In genomic region chr19:36819130-36819630, GRCh38 we compare ENCODE assay signal across 25 cellular contexts. TPM values are rescaled to one million over a fixed set of nuclear protein-coding genes. Genes with fewer than 3 reads are reported as not detected.
DNase-seq lines count a peak whose midpoint lies in the region; ATAC-seq, FAIRE-seq and TF ChIP-seq lines count a peak whose summit lies in the region.
"Had no signal": no experiment of that assay in that cellular context is flagged by ENCODE, and none has a peak within 500 bp of the region (broad histone marks: within the 10 kb centered on the region; RNA-seq: fewer than 3 reads in every experiment).

No MANE protein-coding gene starts in this region.

- no peak for DNase-seq in right cardiac atrium
- no peak for DNase-seq in Right ventricle myocardium inferior (ENCODE audit: missing footprints)
- peak; percentile 4 for DNase-seq in astrocyte (ENCODE audit: low read depth)
- DNase-seq in aorta = no peak
- DNase-seq in NCI-H2107 (lab: John Stamatoyannopoulos, UW) = no peak
- no peak for DNase-seq in HFFc6
- DNase-seq: activated CD4-positive, alpha-beta T cell treated with anti-CD3 and anti-CD28 coated beads, Interleukin-2, amount 10 ng/mL, durations not matched to agents 24 days and 14 days; cerebellar nuclear complex; effector memory CD4-positive, alpha-beta T cell; esophagus squamous epithelium; NCI-H1105; NCI-H2081; NCI-H446 treated with DMSO at 0.1 percent for 48 hours; NK-92 treated with Interleukin-12 subunit alpha and Interleukin-12 subunit beta, amount 100 ng/mL, for 24 hours; nucleus accumbens; RPMI8226; SK-N-SH; upper lobe of left lung had no signal

- no peak overlapping the region for H2AFZ ChIP-seq in astrocyte (ENCODE audit: low read depth, low read length)

- H3K36me3 Mint-ChIP-seq in astrocyte (ENCODE audit: low read depth, unreplicated experiment) (peaks cover 76% of the 10 kb centered on the region), HFFc6 (ENCODE audit: low read depth) (peaks cover 81% of the 10 kb centered on the region)

- H3K4me3 ChIP-seq in right cardiac atrium (ENCODE audit: low read length) (peak overlapping the region; percentile 38), astrocyte (ENCODE audit: insufficient read depth, low read depth, low read length) (no peak overlapping the region), iPS-20b (ENCODE audit: low read length) (peak overlapping the region; percentile 15; the same call in 1 of the 2 replicates), aorta (ENCODE audit: low read length in 2 of 2) (peak overlapping the region; percentile 1 to 18)
- H3K4me3 ChIP-seq: esophagus squamous epithelium, lung, upper lobe of left lung had no signal

- WGBS in right cardiac atrium = 98% methylated on average over 7 of the region's 7 CpGs
- WGBS in aorta, 2 donors = 98 to 99% methylated on average over 7 of the region's 7 CpGs

- intact Hi-C loops in right cardiac atrium (cut with DNase I) = loop anchor here in 2 of 4 donors (5.0 to 10.0 kb wide), 2 partner anchors 53 to 76 kb away; no protein-coding TSS in a partner anchor
- intact Hi-C loops in Right ventricle myocardium inferior (cut with DNase I) = no loop called here
- intact Hi-C loops in aorta (cut with DNase I) = no loop called here

- no peak for ATAC-seq in right cardiac atrium
- ATAC-seq in Right ventricle myocardium inferior = no peak
- ATAC-seq in aorta (ENCODE audit: low FRiP score) = no peak
- ATAC-seq in HG02885 (IDR thresholded peaks at IDR 0.05; ENCODE audit: poor library complexity, unreplicated experiment) = no peak
- ATAC-seq: activated naive CD4-positive, alpha-beta T cell treated with anti-CD3 and anti-CD28 coated beads, Interleukin-2, amount 50 U/mL, for 72 hours had no signal

- H3K27ac ChIP-seq in right cardiac atrium (ENCODE audit: low read length) (no peak overlapping the region), astrocyte (ENCODE audit: low read depth, low read length) (no peak overlapping the region), iPS-20b (ENCODE audit: low read length) (no peak overlapping the region), aorta (ENCODE audit: low read depth in 1 of 2, low read length in 2 of 2) (no peak overlapping the region)
- H3K27ac ChIP-seq: esophagus squamous epithelium, upper lobe of left lung had no signal

- no peaks in the 10 kb centered on the region for H3K27me3 Mint-ChIP-seq in astrocyte (ENCODE audit: low read depth, unreplicated experiment)
- no peaks in the 10 kb centered on the region; the same call in 1 of the 2 replicates for H3K27me3 Mint-ChIP-seq in HFFc6 (ENCODE audit: insufficient read depth)
- H3K27me3 Mint-ChIP-seq: activated CD4-positive, alpha-beta T cell treated with anti-CD3 and anti-CD28 coated beads, Interleukin-2, amount 10 ng/mL, durations not matched to agents 24 days and 14 days had no signal

- H3K4me3 Mint-ChIP-seq in astrocyte (ENCODE audit: unreplicated experiment) (no peak overlapping the region), HFFc6 (no peak overlapping the region)
- H3K4me3 Mint-ChIP-seq: activated CD4-positive, alpha-beta T cell treated with anti-CD3 and anti-CD28 coated beads, Interleukin-2, amount 10 ng/mL, durations not matched to agents 24 days and 14 days; activated T-helper 1 cell treated with anti-CD3 and anti-CD28 coated beads, Interleukin-12 subunit alpha, Interleukin-12 subunit beta, Interleukin-2, Interleukin-4 antibody, amounts not matched to agents 30 ng/mL and 10 ng/mL and 1 ng/mL, durations not matched to agents 14 hours and 24 hours and 36 hours had no signal

- TF ChIP-seq CTCF in astrocyte (IDR thresholded peaks at IDR 0.05; ENCODE audit: insufficient read depth, low read depth, low read length) (no peak), HFFc6 (IDR thresholded peaks at IDR 0.05) (no peak)

- H3K36me3 ChIP-seq in astrocyte (ENCODE audit: insufficient read depth, low read length) (peaks cover 33% of the 10 kb centered on the region), iPS-20b (ENCODE audit: insufficient read depth, low read depth, low read length) (peaks cover 61% of the 10 kb centered on the region), aorta (ENCODE audit: control insufficient read depth in 1 of 2, insufficient read depth in 2 of 2, low read length in 1 of 2) (peaks cover 14 to 22% of the 10 kb centered on the region in 2 donors)

- H3K4me2 ChIP-seq in astrocyte (ENCODE audit: low read length) = no peak overlapping the region
- H3K4me2 ChIP-seq: SK-N-SH had no signal

- FAIRE-seq in astrocyte (lab: Jason Lieb, UNC) = no peak
- FAIRE-seq: A204.1, G401.6 had no signal

- H3K4me1 Mint-ChIP-seq in astrocyte (ENCODE audit: low read depth, unreplicated experiment) = no peaks in the 10 kb centered on the region
- no peaks in the 10 kb centered on the region for H3K4me1 Mint-ChIP-seq in HFFc6 (ENCODE audit: low read depth)
- H3K4me1 Mint-ChIP-seq: activated CD4-positive, alpha-beta T cell treated with anti-CD3 and anti-CD28 coated beads, Interleukin-2, amount 10 ng/mL, durations not matched to agents 24 days and 14 days had no signal

- H3K27ac Mint-ChIP-seq in astrocyte (ENCODE audit: unreplicated experiment) = no peak overlapping the region
- no peak overlapping the region for H3K27ac Mint-ChIP-seq in HFFc6
- H3K27ac Mint-ChIP-seq: activated CD4-positive, alpha-beta T cell treated with anti-CD3 and anti-CD28 coated beads, Interleukin-2, amount 10 ng/mL, durations not matched to agents 24 days and 14 days; activated naive CD4-positive, alpha-beta T cell treated with anti-CD3 and anti-CD28 coated beads, Interleukin-2, amount 50 U/mL, for 72 hours; activated T-helper 1 cell treated with anti-CD3 and anti-CD28 coated beads, Interleukin-12 subunit alpha, Interleukin-12 subunit beta, Interleukin-2, Interleukin-4 antibody, amounts not matched to agents 30 ng/mL and 10 ng/mL and 1 ng/mL, durations not matched to agents 14 hours and 24 hours and 36 hours had no signal

- H3K9ac ChIP-seq in astrocyte (ENCODE audit: low read length) (no peak overlapping the region), iPS-20b (ENCODE audit: low read depth, low read length) (no peak overlapping the region)
- H3K9ac ChIP-seq: SK-N-SH had no signal

- H3K27me3 ChIP-seq in right cardiac atrium (ENCODE audit: control insufficient read depth, insufficient read depth) (no peaks in the 10 kb centered on the region), astrocyte (ENCODE audit: insufficient read depth, low read length) (no peaks in the 10 kb centered on the region), iPS-20b (ENCODE audit: insufficient read depth, low read length) (no peaks in the 10 kb centered on the region), aorta (ENCODE audit: control insufficient read depth in 1 of 2, insufficient read depth in 2 of 2, low read length in 1 of 2) (no peaks in the 10 kb centered on the region)
- H3K27me3 ChIP-seq: esophagus squamous epithelium, upper lobe of left lung had no signal

- H3K4me1 ChIP-seq in right cardiac atrium (ENCODE audit: control insufficient read depth, insufficient read depth, low read length) (no peaks in the 10 kb centered on the region), astrocyte (ENCODE audit: insufficient read depth, low read length) (no peaks in the 10 kb centered on the region), iPS-20b (ENCODE audit: insufficient read depth, low read length) (no peaks in the 10 kb centered on the region), aorta (ENCODE audit: control insufficient read depth in 1 of 2, insufficient read depth in 2 of 2, low read length in 2 of 2) (no peaks in the 10 kb centered on the region)
- H3K4me1 ChIP-seq: esophagus squamous epithelium, upper lobe of left lung had no signal

- peaks cover 28% of the 10 kb centered on the region for H3K9me3 ChIP-seq in right cardiac atrium (ENCODE audit: control insufficient read depth, low read length)
- H3K9me3 ChIP-seq in astrocyte (ENCODE audit: insufficient read depth, low read depth, low read length) = peaks cover 56% of the 10 kb centered on the region
- H3K9me3 ChIP-seq in iPS-20b (ENCODE audit: insufficient read depth, low read depth, low read length) = peaks cover 98% of the 10 kb centered on the region
- peaks cover 31% of the 10 kb centered on the region for H3K9me3 ChIP-seq in aorta (ENCODE audit: control insufficient read depth, low read length)

- peaks cover 86% of the 10 kb centered on the region for H3K9me3 Mint-ChIP-seq in astrocyte (ENCODE audit: unreplicated experiment)
- H3K9me3 Mint-ChIP-seq in HFFc6 = peaks cover 93% of the 10 kb centered on the region

- H4K20me1 ChIP-seq in astrocyte (ENCODE audit: insufficient read depth, low read length) = no peaks in the 10 kb centered on the region

- peaks cover 4% of the 10 kb centered on the region for H3K79me2 ChIP-seq in astrocyte (ENCODE audit: insufficient read depth, low read length)

RNA-seq across cellular contexts. Expression of gene ZNF790, which starts 19.0 kb away (rescaled TPM):
- total RNA-seq in right cardiac atrium (10 to 100 TPM in 3 of 4 donors, 1 to 10 TPM in 1; 9.6 to 12.5 (median 11.0) TPM), Right ventricle myocardium inferior (8.3 TPM), astrocyte (7.5 and 8.8 TPM in 2 replicates), aorta (10 to 100 TPM in 1 of 2 donors, 1 to 10 TPM in 1; 7.6 to 11.8 TPM)
- polyA plus RNA-seq in right cardiac atrium (4.3 TPM), aorta (1 to 10 TPM; 1.9 to 5.5 TPM)
- total RNA-seq in HFFc6 (2021; fragmentation: NEBNext Ultra II Directional; extraction: Animal tissue kit (Norgen Biotek cat#: 25700)) = 1 to 10 TPM; 2.5 to 3.8 (median 3.0) TPM

RNA-seq across cellular contexts. Expression of gene ZNF345, which starts 31.5 kb away (rescaled TPM):
- total RNA-seq in right cardiac atrium = 1 to 10 TPM; 2.1 to 3.9 (median 3.6) TPM
- polyA plus RNA-seq in right cardiac atrium = 2.6 TPM
- total RNA-seq in Right ventricle myocardium inferior = 3.1 TPM
- 3.6 and 4.8 TPM in 2 replicates for total RNA-seq in astrocyte
- 10 to 100 TPM in 1 of 2 donors, 1 to 10 TPM in 1; 6.8 to 10.7 TPM for total RNA-seq in aorta
- polyA plus RNA-seq in aorta = 1 to 10 TPM; 4.0 to 7.8 TPM
- total RNA-seq in HFFc6 (2021; fragmentation: NEBNext Ultra II Directional; extraction: Animal tissue kit (Norgen Biotek cat#: 25700)) = 1 to 10 TPM; 1.3 to 2.5 (median 1.8) TPM

RNA-seq across cellular contexts. Expression of gene ZNF850, which starts 46.6 kb away (rescaled TPM):
- 1 to 10 TPM; 4.0 to 4.7 (median 4.5) TPM for total RNA-seq in right cardiac atrium
- polyA plus RNA-seq in right cardiac atrium = 1.2 TPM
- 4.1 TPM for total RNA-seq in Right ventricle myocardium inferior
- total RNA-seq in astrocyte = 6.2 and 6.6 TPM in 2 replicates
- total RNA-seq in aorta = 1 to 10 TPM; 3.6 to 4.2 TPM
- under 1 TPM; 0.13 to 0.59 TPM for polyA plus RNA-seq in aorta
- total RNA-seq in HFFc6 (2021; fragmentation: NEBNext Ultra II Directional; extraction: Animal tissue kit (Norgen Biotek cat#: 25700)) = 1 to 10 TPM; 1.7 to 2.5 (median 1.9) TPM
